ENCODE assay signal across 26 cellular contexts in the genomic region with DNA sequence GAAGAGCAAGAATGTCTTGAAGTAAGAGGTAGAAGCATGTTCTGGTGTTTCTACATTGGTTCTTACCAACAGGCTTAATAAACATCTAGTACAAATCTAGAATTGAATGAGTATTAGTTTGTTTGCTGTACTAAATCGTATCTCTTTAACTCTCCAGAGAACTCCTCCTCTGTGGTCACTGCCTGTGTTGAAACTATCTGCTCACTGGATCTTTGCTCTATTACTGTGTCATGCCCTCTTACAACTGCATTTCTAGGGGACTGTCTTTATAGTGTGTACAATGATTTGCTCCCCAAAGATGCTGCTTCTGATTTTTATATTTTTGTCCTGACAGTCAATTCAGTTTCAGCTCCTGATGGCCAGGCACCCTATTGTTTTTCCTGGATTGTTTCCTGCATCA. TPM values are rescaled to one million over a fixed set of nuclear protein-coding genes. Genes with fewer than 3 reads are reported as not detected.
"Had no signal": no experiment of that assay in that cellular context is flagged by ENCODE, and none has a peak within 500 bp of the region (broad histone marks: within the 10 kb centered on the region; RNA-seq: fewer than 3 reads in every experiment).

No MANE protein-coding gene starts in this region.

- H3K27me3 ChIP-seq: left lung, ovary, right atrium auricular region, right lobe of liver, stomach, suprapubic skin, tibial artery, upper lobe of right lung had no signal

- H3K27me3 Mint-ChIP-seq: natural killer cell treated with Interleukin-12 subunit alpha and Interleukin-12 subunit beta and Interleukin-15 and Interleukin-18, amount 100 ng/mL, for 72 hours; progenitor cell of endocrine pancreas; stimulated activated naive B cell treated with anti-CD40 and anti-IgM and Interleukin-4, amounts not matched to agents 10 μg/mL and 1 μg/mL and 100 μg/mL, for 72 hours had no signal

- H3K4me3 Mint-ChIP-seq: immature natural killer cell; mesothelial cell of epicardium; naive B cell; natural killer cell treated with Interleukin-12 subunit alpha and Interleukin-12 subunit beta and Interleukin-15 and Interleukin-18, amount 100 ng/mL, for 72 hours; stimulated activated naive B cell treated with anti-CD40 and anti-IgM and Interleukin-4, amounts not matched to agents 10 μg/mL and 1 μg/mL and 100 μg/mL, for 72 hours had no signal

- H3K36me3 Mint-ChIP-seq: immature natural killer cell, mesothelial cell of epicardium had no signal

- H3K9me3 ChIP-seq: left lung, lower lobe of right lung, ovary, right atrium auricular region, right lobe of liver, thoracic aorta, tibial artery, upper lobe of right lung had no signal

- H3K36me3 ChIP-seq: left lung, lower lobe of right lung, ovary, right atrium auricular region, right lobe of liver, stomach, suprapubic skin, thoracic aorta, tibial artery, upper lobe of right lung had no signal

- H3K27ac ChIP-seq: left lung, lower lobe of right lung, ovary, right atrium auricular region, right lobe of liver, stomach, suprapubic skin, thoracic aorta, tibial artery, upper lobe of right lung had no signal

- H3K4me1 Mint-ChIP-seq: immature natural killer cell; mesothelial cell of epicardium; naive B cell; stimulated activated naive B cell treated with anti-CD40 and anti-IgM and Interleukin-4, amounts not matched to agents 10 μg/mL and 1 μg/mL and 100 μg/mL, for 72 hours had no signal

- H3K4me3 ChIP-seq: left lung, lower lobe of right lung, ovary, right atrium auricular region, right lobe of liver, smooth muscle cell, stomach, suprapubic skin, thoracic aorta, tibial artery, upper lobe of right lung had no signal

- ATAC-seq: left colon; left lung; lower lobe of right lung; natural killer cell treated with Interleukin-12 subunit alpha and Interleukin-12 subunit beta and Interleukin-15 and Interleukin-18, amount 100 ng/mL, for 72 hours; right lobe of liver; stimulated activated naive B cell treated with anti-CD40 and anti-IgM and Interleukin-4, amounts not matched to agents 10 μg/mL and 1 μg/mL and 100 μg/mL, for 72 hours; stimulated activated naive CD8-positive, alpha-beta T cell treated with anti-CD3 and anti-CD28 coated beads, Interleukin-15, Interleukin-2, amounts not matched to agents 100 U/mL and 50 U/mL, for 24 hours; upper lobe of right lung had no signal

- DNase-seq: hypothalamus; immature natural killer cell; kidney; left colon; left lung; lower lobe of right lung; mammary epithelial cell; mesendoderm; naive B cell; ovary; right lobe of liver; stimulated activated CD4-positive, alpha-beta T cell treated with anti-CD3 and anti-CD28 coated beads, Interleukin-1b, Interleukin-23, amount 100 ng/mL, for 48 hours; stimulated activated CD4-positive, alpha-beta T cell treated with anti-CD3 and anti-CD28 coated beads, Interleukin-4, amount 100 ng/mL, for 1 hour; stimulated activated naive B cell treated with anti-CD40 and anti-IgM and Interleukin-4, amounts not matched to agents 10 μg/mL and 1 μg/mL and 100 μg/mL, for 72 hours; stimulated activated naive CD8-positive, alpha-beta T cell treated with anti-CD3 and anti-CD28 coated beads, Interleukin-15, Interleukin-2, amounts not matched to agents 100 U/mL and 50 U/mL, for 24 hours; stomach; tibial artery; trophoblast cell; upper lobe of right lung had no signal

- H3K27ac Mint-ChIP-seq: immature natural killer cell; mesothelial cell of epicardium; naive B cell; natural killer cell treated with Interleukin-12 subunit alpha and Interleukin-12 subunit beta and Interleukin-15 and Interleukin-18, amount 100 ng/mL, for 72 hours; progenitor cell of endocrine pancreas; stimulated activated naive B cell treated with anti-CD40 and anti-IgM and Interleukin-4, amounts not matched to agents 10 μg/mL and 1 μg/mL and 100 μg/mL, for 72 hours had no signal

- H3K4me1 ChIP-seq: left lung, lower lobe of right lung, right atrium auricular region, right lobe of liver, stomach, suprapubic skin, tibial artery, upper lobe of right lung had no signal

RNA-seq across cellular contexts. Expression of gene E2F7, which starts 50.1 kb away (rescaled TPM):
- total RNA-seq: thoracic aorta had no signal
